Comparison of ENCODE assay signal across 1 cellular context in the genomic region with DNA sequence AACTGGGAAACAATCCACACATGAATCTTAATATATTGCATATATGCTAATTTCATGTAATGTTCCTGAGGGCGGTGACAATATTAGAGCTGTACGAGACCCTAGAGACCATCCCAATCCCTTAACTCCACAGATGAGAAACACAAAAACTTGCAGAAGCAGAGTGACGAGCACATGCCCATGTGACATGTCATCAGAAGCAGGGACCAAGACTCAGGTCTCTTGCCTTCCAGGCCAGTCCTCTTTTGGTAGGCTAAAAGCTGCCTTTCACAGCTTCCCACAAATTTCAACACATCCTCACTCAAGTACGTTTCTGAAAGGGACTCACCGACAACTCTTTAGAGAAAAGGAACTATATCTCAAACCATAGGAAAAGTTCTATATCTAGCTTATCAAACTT.
TF ChIP-seq lines count a peak whose summit lies in the region.

No MANE protein-coding gene starts in this region.

TF ChIP-seq in IMR-90, 13 proteins besides CTCF, POLR2A, EP300 and RAD21:
- TF ChIP-seq NFE2L2 (IDR thresholded peaks at IDR 0.05; ENCODE audit: low read depth, low read length) (no peak), SMC3 (IDR thresholded peaks at IDR 0.05; ENCODE audit: low read depth, low read length) (no peak), CHD1 (IDR thresholded peaks at IDR 0.05; ENCODE audit: low read depth, low read length) (no peak), RCOR1 (IDR thresholded peaks at IDR 0.05; ENCODE audit: insufficient replicate concordance, low read length) (no peak), FOS (IDR thresholded peaks at IDR 0.05; ENCODE audit: low read depth, low read length) (no peak), MAZ (IDR thresholded peaks at IDR 0.05; ENCODE audit: borderline replicate concordance, low read depth, low read length) (no peak), MXI1 (IDR thresholded peaks at IDR 0.05; ENCODE audit: borderline replicate concordance, low read depth, low read length) (no peak), BHLHE40 (IDR thresholded peaks at IDR 0.05; ENCODE audit: low read depth, low read length) (no peak), CEBPB (IDR thresholded peaks at IDR 0.05; ENCODE audit: low read depth, low read length) (no peak)
- TF ChIP-seq, protein P1, sequence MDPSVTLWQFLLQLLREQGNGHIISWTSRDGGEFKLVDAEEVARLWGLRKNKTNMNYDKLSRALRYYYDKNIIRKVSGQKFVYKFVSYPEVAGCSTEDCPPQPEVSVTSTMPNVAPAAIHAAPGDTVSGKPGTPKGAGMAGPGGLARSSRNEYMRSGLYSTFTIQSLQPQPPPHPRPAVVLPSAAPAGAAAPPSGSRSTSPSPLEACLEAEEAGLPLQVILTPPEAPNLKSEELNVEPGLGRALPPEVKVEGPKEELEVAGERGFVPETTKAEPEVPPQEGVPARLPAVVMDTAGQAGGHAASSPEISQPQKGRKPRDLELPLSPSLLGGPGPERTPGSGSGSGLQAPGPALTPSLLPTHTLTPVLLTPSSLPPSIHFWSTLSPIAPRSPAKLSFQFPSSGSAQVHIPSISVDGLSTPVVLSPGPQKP (IDR thresholded peaks at IDR 0.05; ENCODE audit: borderline replicate concordance, low read depth, low read length): no peak
